In the genomic region with DNA sequence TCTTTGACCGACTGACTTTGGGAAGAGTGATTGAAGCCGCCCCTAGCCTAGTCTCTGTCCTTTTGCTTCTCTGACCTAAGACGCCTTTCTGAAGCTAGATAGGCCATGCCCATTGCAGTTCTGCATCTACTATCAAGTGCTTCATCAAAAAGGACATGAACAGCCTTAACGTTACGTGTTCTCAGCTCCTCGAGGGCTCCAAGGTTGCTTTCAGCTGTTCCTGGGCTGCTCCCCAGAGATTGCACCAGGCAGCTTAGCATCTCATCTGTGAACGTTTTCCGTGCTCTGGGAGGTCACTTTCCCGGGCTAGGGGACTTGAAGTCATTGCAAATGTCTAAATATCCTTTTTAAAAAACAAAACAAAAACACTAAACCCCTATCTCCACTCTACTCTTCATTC, we compare ENCODE assay signal across 14 cellular contexts. TPM values are rescaled to one million over a fixed set of nuclear protein-coding genes. Genes with fewer than 3 reads are reported as not detected.
DNase-seq lines count a peak whose midpoint lies in the region; ATAC-seq and TF ChIP-seq lines count a peak whose summit lies in the region.
"Had no signal": no experiment of that assay in that cellular context is flagged by ENCODE, and none has a peak within 500 bp of the region (broad histone marks: within the 10 kb centered on the region; RNA-seq: fewer than 3 reads in every experiment).

No MANE protein-coding gene starts in this region.

- H3K79me1 ChIP-seq in trophoblast cell (ENCODE audit: low read length), result peaks cover 6% of the 10 kb centered on the region

- H3K9me2 ChIP-seq in SK-N-SH (no peaks in the 10 kb centered on the region), Loucy (replicated peaks; ENCODE audit: low read depth, low read length) (no peaks in the 10 kb centered on the region)

- peaks cover 50% of the 10 kb centered on the region for H3F3A ChIP-seq in SK-N-SH (replicated peaks; ENCODE audit: insufficient read depth)
- no peaks in the 10 kb centered on the region for H3F3A ChIP-seq in Loucy (ENCODE audit: low read depth)

- no peak overlapping the region for H3K14ac ChIP-seq in trophoblast cell (ENCODE audit: low read length)

- H3K79me2 ChIP-seq in SK-N-SH (ENCODE audit: insufficient read depth), result peaks cover 100% of the 10 kb centered on the region
- no peaks in the 10 kb centered on the region for H3K79me2 ChIP-seq in Loucy (ENCODE audit: insufficient read depth, low read length)
- no peaks in the 10 kb centered on the region for H3K79me2 ChIP-seq in trophoblast cell (ENCODE audit: control insufficient read depth, insufficient read depth, low read length, poor library complexity)

- H2AFZ ChIP-seq in SK-N-SH (ENCODE audit: low read depth) (no peak overlapping the region), Loucy (ENCODE audit: low read length) (peak overlapping the region; percentile 9; the same call in 1 of the 2 replicates), trophoblast cell (ENCODE audit: insufficient read depth, low read length, poor library complexity) (no peak overlapping the region)

- no peak overlapping the region for H3K4ac ChIP-seq in trophoblast cell (ENCODE audit: low read depth, low read length)

- no peaks in the 10 kb centered on the region for H3K9me3 ChIP-seq in SK-N-SH
- no peaks in the 10 kb centered on the region for H3K9me3 ChIP-seq in Loucy (ENCODE audit: insufficient read depth, low read depth, low read length)
- H3K9me3 ChIP-seq in trophoblast cell (ENCODE audit: insufficient read depth, low read depth, low read length), result no peaks in the 10 kb centered on the region

- peaks cover 0 to 32% of the 10 kb centered on the region in 2 experiments; a peak in 2 of 4 replicates for H3K4me1 ChIP-seq in SK-N-SH (ENCODE audit: control insufficient read depth in 1 of 2, insufficient read depth in 2 of 2, low read depth in 1 of 2, low read length in 1 of 2)
- peaks cover 50% of the 10 kb centered on the region for H3K4me1 ChIP-seq in Loucy (ENCODE audit: insufficient read depth, low read length, poor library complexity, severe bottlenecking)
- H3K4me1 ChIP-seq in trophoblast cell (ENCODE audit: control insufficient read depth in 1 of 2, insufficient read depth in 2 of 2, low read length in 2 of 2), result peaks cover 19 to 25% of the 10 kb centered on the region in 2 experiments

- no peak for DNase-seq in SK-N-SH
- no peak for DNase-seq in coronary artery (ENCODE audit: low spot score)
- no peak for DNase-seq in trophoblast cell
- DNase-seq in KBM-7, result no peak
- no peak for DNase-seq in SW 1271 (lab: John Stamatoyannopoulos, UW)
- DNase-seq: 8988T; COR-L47; naive thymus-derived CD4-positive, alpha-beta T cell; NCI-H1092 treated with DMSO at 0.1 percent for 48 hours; NCI-H446 treated with DMSO at 0.1 percent for 48 hours; T-helper 9 cell had no signal

- no peak overlapping the region for H2AK5ac ChIP-seq in trophoblast cell (ENCODE audit: low read length)

- H4K8ac ChIP-seq in trophoblast cell (ENCODE audit: low read depth, low read length), result no peak overlapping the region

- POLR2A ChIA-PET in SK-N-SH (lab: Yijun Ruan, JAX), result no interaction called here

- in situ Hi-C loops in KBM-7 (cut with MboI; ENCODE audit: low pct_unique_long_range_greater_than_20kb, low sequenced_read_pairs), result no loop called here

- H3K23ac ChIP-seq in trophoblast cell (ENCODE audit: low read length), result no peak overlapping the region

- no peak overlapping the region for H4K91ac ChIP-seq in trophoblast cell (ENCODE audit: low read depth, low read length)

- H3K27ac ChIP-seq in SK-N-SH (ENCODE audit: low read depth in 2 of 2, low read length in 1 of 2) (peak overlapping the region in 1 of 2 experiments; percentile 78; a peak in 2 of 4 replicates), coronary artery (peak overlapping the region; percentile 79 to 96), trophoblast cell (ENCODE audit: low read depth, low read length) (no peak overlapping the region)

- TF ChIP-seq CTCF in SK-N-SH (IDR thresholded peaks at IDR 0.05) (no peak), Loucy (conservative IDR thresholded peaks at IDR 0.05; ENCODE audit: low read length) (no peak), coronary artery (IDR thresholded peaks at IDR 0.05) (no peak)

- no peak for TF ChIP-seq EP300 in SK-N-SH (IDR thresholded peaks at IDR 0.05; ENCODE audit: borderline replicate concordance in 1 of 2, low read depth in 1 of 2, low read length in 1 of 2)

- CTCF ChIA-PET in SK-N-SH (lab: Yijun Ruan, JAX), result interaction anchor here (0.6 to 1.1 kb wide), 3 partner anchors 16 to 157 kb away, joined by 3 read pairs; no protein-coding TSS in a partner anchor

- H2BK5ac ChIP-seq in trophoblast cell (ENCODE audit: low read depth, low read length, poor library complexity), result no peak overlapping the region

- H3K36me3 ChIP-seq in SK-N-SH (replicated peaks in 1 of 2; ENCODE audit: control insufficient read depth in 1 of 2, insufficient read depth in 2 of 2, low read length in 1 of 2), result peaks cover 0 to 22% of the 10 kb centered on the region in 2 experiments
- H3K36me3 ChIP-seq in Loucy (ENCODE audit: insufficient read depth, low read length), result no peaks in the 10 kb centered on the region
- no peaks in the 10 kb centered on the region for H3K36me3 ChIP-seq in trophoblast cell (ENCODE audit: control insufficient read depth in 1 of 2, insufficient read depth in 2 of 2, low read length in 2 of 2)

- no peak for TF ChIP-seq RAD21 in SK-N-SH (IDR thresholded peaks at IDR 0.05; ENCODE audit: low read length)

- H3K4me2 ChIP-seq in SK-N-SH (0 out of 2 replicates have a peak overlapping the region, but pooled peaks have one; percentile 13), Loucy (ENCODE audit: low read depth, low read length, poor library complexity, severe bottlenecking) (peak overlapping the region; percentile 2), trophoblast cell (ENCODE audit: low read length) (no peak overlapping the region)

- no peak overlapping the region for H2BK120ac ChIP-seq in trophoblast cell (ENCODE audit: insufficient read depth, low read length, poor library complexity)

- 92% methylated on average over 8 of the region's 9 CpGs for WGBS in SK-N-SH (ENCODE audit: low lambda C conversion rate)
- no CpG with 5 or more reads among the region's 9 CpGs for WGBS in trophoblast cell (ENCODE audit: extremely low coverage, insufficient coverage, insufficient read length)

- H3K27me3 ChIP-seq in SK-N-SH (ENCODE audit: insufficient read depth), result no peaks in the 10 kb centered on the region
- no peaks in the 10 kb centered on the region for H3K27me3 ChIP-seq in Loucy (ENCODE audit: insufficient read depth, low read length, poor library complexity, severe bottlenecking)
- no peaks in the 10 kb centered on the region for H3K27me3 ChIP-seq in trophoblast cell (ENCODE audit: insufficient read depth, low read length)

- H4K12ac ChIP-seq in trophoblast cell (ENCODE audit: low read depth, low read length), result no peak overlapping the region

- H3K18ac ChIP-seq in trophoblast cell (ENCODE audit: low read length), result no peak overlapping the region

- peak overlapping the region; percentile 1 for H2BK12ac ChIP-seq in trophoblast cell (ENCODE audit: low read length)

- peak overlapping the region; percentile 16; the same call in 1 of the 2 replicates for H3K9ac ChIP-seq in SK-N-SH
- H3K9ac ChIP-seq in Loucy (ENCODE audit: low read depth, low read length, poor library complexity, severe bottlenecking), result peak overlapping the region; percentile 8
- no peak overlapping the region for H3K9ac ChIP-seq in trophoblast cell (ENCODE audit: low read length)

- no peak for ATAC-seq in SK-N-SH treated with all-trans-retinoic acid at 6 μM for 48 hours
- ATAC-seq in GM19455 (IDR thresholded peaks at IDR 0.05; ENCODE audit: unreplicated experiment), result no peak

- H4K20me1 ChIP-seq in SK-N-SH (ENCODE audit: insufficient read depth) (peaks cover 76% of the 10 kb centered on the region), Loucy (ENCODE audit: insufficient read depth, low read length, poor library complexity, severe bottlenecking) (no peaks in the 10 kb centered on the region)

- H3K4me3 ChIP-seq in SK-N-SH (ENCODE audit: low read depth in 2 of 2, low read length in 1 of 2), result no peak overlapping the region
- H3K4me3 ChIP-seq in Loucy (ENCODE audit: low read length, poor library complexity, severe bottlenecking), result no peak overlapping the region
- peak overlapping the region; percentile 4 for H3K4me3 ChIP-seq in coronary artery
- H3K4me3 ChIP-seq in trophoblast cell (ENCODE audit: low read depth, low read length), result no peak overlapping the region

TF ChIP-seq in SK-N-SH, 30 proteins besides CTCF, POLR2A, EP300 and RAD21 (continues in another document):
- no peak for TF ChIP-seq EZH2phosphoT487 (IDR thresholded peaks at IDR 0.05; ENCODE audit: borderline replicate concordance, low read depth)
- TF ChIP-seq FOXJ3 (CRISPR knock-in tag; IDR thresholded peaks at IDR 0.05), result no peak
- no peak for TF ChIP-seq RXRA (IDR thresholded peaks at IDR 0.05; ENCODE audit: borderline replicate concordance, low read depth)

TF ChIP-seq in SK-N-SH treated with all-trans-retinoic acid at 6 μM for 48 hours, 23 proteins besides CTCF, POLR2A, EP300 and RAD21 (continues in another document):
- TF ChIP-seq, protein P1, sequence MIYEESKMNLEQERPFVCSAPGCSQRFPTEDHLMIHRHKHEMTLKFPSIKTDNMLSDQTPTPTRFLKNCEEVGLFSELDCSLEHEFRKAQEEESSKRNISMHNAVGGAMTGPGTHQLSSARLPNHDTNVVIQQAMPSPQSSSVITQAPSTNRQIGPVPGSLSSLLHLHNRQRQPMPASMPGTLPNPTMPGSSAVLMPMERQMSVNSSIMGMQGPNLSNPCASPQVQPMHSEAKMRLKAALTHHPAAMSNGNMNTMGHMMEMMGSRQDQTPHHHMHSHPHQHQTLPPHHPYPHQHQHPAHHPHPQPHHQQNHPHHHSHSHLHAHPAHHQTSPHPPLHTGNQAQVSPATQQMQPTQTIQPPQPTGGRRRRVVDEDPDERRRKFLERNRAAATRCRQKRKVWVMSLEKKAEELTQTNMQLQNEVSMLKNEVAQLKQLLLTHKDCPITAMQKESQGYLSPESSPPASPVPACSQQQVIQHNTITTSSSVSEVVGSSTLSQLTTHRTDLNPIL (CRISPR knock-in tag; IDR thresholded peaks at IDR 0.05; ENCODE audit: low read depth), result no peak
- no peak for TF ChIP-seq ISL1 (CRISPR knock-in tag; IDR thresholded peaks at IDR 0.05)

RNA-seq across cellular contexts. Expression of gene MICAL2, which starts 13.9 kb away (rescaled TPM):
- polyA plus RNA-seq in SK-N-SH (2012; rRNA removed), result 54.6 and 67.9 TPM in 2 replicates
- 38.0 and 41.1 TPM in 2 replicates for polyA plus RNA-seq in SK-N-SH (2012; cell fraction: cytosol; rRNA removed)
- 76.3 and 84.6 TPM in 2 replicates for polyA plus RNA-seq in SK-N-SH (2012; cell fraction: nucleus; rRNA removed)
- 24.5 and 30.8 TPM in 2 replicates for polyA plus RNA-seq in trophoblast cell (2013)
